ENCODE assay signal across 13 cellular contexts in genomic region chr12:110561471-110562201, GRCh38. TPM values are rescaled to one million over a fixed set of nuclear protein-coding genes. Genes with fewer than 3 reads are reported as not detected.
DNase-seq lines count a peak whose midpoint lies in the region; ATAC-seq and TF ChIP-seq lines count a peak whose summit lies in the region.
"Had no signal": no experiment of that assay in that cellular context is flagged by ENCODE, and none has a peak within 500 bp of the region (broad histone marks: within the 10 kb centered on the region; RNA-seq: fewer than 3 reads in every experiment).

No MANE protein-coding gene starts in this region.

- no peaks in the 10 kb centered on the region for H3K27me3 ChIP-seq in lower lobe of right lung (ENCODE audit: low read depth)
- H3K27me3 ChIP-seq: foreskin keratinocyte had no signal

- intact Hi-C loops in Right ventricle myocardium inferior (cut with DNase I) (no loop called here), cardiac septum (cut with DNase I) (no loop called here), lower lobe of right lung (cut with DNase I) (no loop called here)
- intact Hi-C loops in activated T-helper 2 cell treated with anti-CD3 and anti-CD28 coated beads, Interferon-gamma antibody, Interleukin-2, Interleukin-4, amounts not matched to agents 10 μg/mL and 5 μg/mL and 100 μg/mL, durations not matched to agents 14 hours and 24 hours and 36 hours (cut with micrococcal nuclease), result loop anchor here (1.0 to 2.0 kb wide), 2 partner anchors 17 to 19 kb away; no protein-coding TSS in a partner anchor

- ATAC-seq in Right ventricle myocardium inferior, result peak; percentile 30
- no peak for ATAC-seq in HG03460 (IDR thresholded peaks at IDR 0.05; ENCODE audit: unreplicated experiment)
- ATAC-seq in lower lobe of right lung, result no peak
- ATAC-seq: foreskin keratinocyte had no signal

- DNase-seq in Right ventricle myocardium inferior (ENCODE audit: missing footprints), result no peak
- DNase-seq in cardiac septum (ENCODE audit: low spot score), result no peak
- DNase-seq in activated T-helper 2 cell treated with anti-CD3 and anti-CD28 coated beads, Interferon-gamma antibody, Interleukin-2, Interleukin-4, amounts not matched to agents 10 μg/mL and 5 μg/mL and 100 μg/mL, durations not matched to agents 14 hours and 24 hours and 36 hours (ENCODE audit: low spot score), result no peak
- DNase-seq in immature natural killer cell, result no peak
- DNase-seq in lower lobe of right lung, result no peak
- no peak for DNase-seq in HCEC 1CT
- DNase-seq in progenitor cell of endocrine pancreas (ENCODE audit: low spot score, unreplicated experiment), result no peak
- DNase-seq: C1 segment of cervical spinal cord, foreskin keratinocyte, NCI-H2029, PC-9 had no signal

- TF ChIP-seq CTCF in lower lobe of right lung (IDR thresholded peaks at IDR 0.05) (no peak), progenitor cell of endocrine pancreas (IDR thresholded peaks at IDR 0.05; ENCODE audit: unreplicated experiment) (no peak)

- peak overlapping the region; percentile 42 for H3K4me3 Mint-ChIP-seq in activated T-helper 2 cell treated with anti-CD3 and anti-CD28 coated beads, Interferon-gamma antibody, Interleukin-2, Interleukin-4, amounts not matched to agents 10 μg/mL and 5 μg/mL and 100 μg/mL, durations not matched to agents 14 hours and 24 hours and 36 hours (ENCODE audit: low read depth)
- H3K4me3 Mint-ChIP-seq in immature natural killer cell (peak overlapping the region; percentile 26 to 71 (median 39)), progenitor cell of endocrine pancreas (ENCODE audit: low read depth) (no peak overlapping the region)

- peaks cover 35% of the 10 kb centered on the region for H3K36me3 Mint-ChIP-seq in activated T-helper 2 cell treated with anti-CD3 and anti-CD28 coated beads, Interferon-gamma antibody, Interleukin-2, Interleukin-4, amounts not matched to agents 10 μg/mL and 5 μg/mL and 100 μg/mL, durations not matched to agents 14 hours and 24 hours and 36 hours (ENCODE audit: low read depth)
- no peaks in the 10 kb centered on the region for H3K36me3 Mint-ChIP-seq in immature natural killer cell
- peaks cover 1% of the 10 kb centered on the region for H3K36me3 Mint-ChIP-seq in progenitor cell of endocrine pancreas (ENCODE audit: insufficient read depth)

- no peak overlapping the region for H3K27ac ChIP-seq in lower lobe of right lung
- H3K27ac ChIP-seq: foreskin keratinocyte, PC-9 had no signal

- no peaks in the 10 kb centered on the region for H3K27me3 Mint-ChIP-seq in activated T-helper 2 cell treated with anti-CD3 and anti-CD28 coated beads, Interferon-gamma antibody, Interleukin-2, Interleukin-4, amounts not matched to agents 10 μg/mL and 5 μg/mL and 100 μg/mL, durations not matched to agents 14 hours and 24 hours and 36 hours (ENCODE audit: low read depth)
- peaks cover 3 to 4% (median 4%) of the 10 kb centered on the region in 3 donors for H3K27me3 Mint-ChIP-seq in immature natural killer cell (ENCODE audit: low read depth in 3 of 3)
- H3K27me3 Mint-ChIP-seq in progenitor cell of endocrine pancreas, result no peaks in the 10 kb centered on the region

- H3K4me1 ChIP-seq in lower lobe of right lung, result peaks cover 61% of the 10 kb centered on the region

- peaks cover 45% of the 10 kb centered on the region for H3K4me1 Mint-ChIP-seq in activated T-helper 2 cell treated with anti-CD3 and anti-CD28 coated beads, Interferon-gamma antibody, Interleukin-2, Interleukin-4, amounts not matched to agents 10 μg/mL and 5 μg/mL and 100 μg/mL, durations not matched to agents 14 hours and 24 hours and 36 hours (ENCODE audit: low read depth)
- peaks cover 65 to 82% of the 10 kb centered on the region in 2 donors for H3K4me1 Mint-ChIP-seq in immature natural killer cell
- peaks cover 17% of the 10 kb centered on the region for H3K4me1 Mint-ChIP-seq in progenitor cell of endocrine pancreas (ENCODE audit: low read depth)

- no peak overlapping the region for H3K4me3 ChIP-seq in lower lobe of right lung
- H3K4me3 ChIP-seq: PC-9, smooth muscle cell had no signal

- peak overlapping the region; percentile 79 for H3K27ac Mint-ChIP-seq in activated T-helper 2 cell treated with anti-CD3 and anti-CD28 coated beads, Interferon-gamma antibody, Interleukin-2, Interleukin-4, amounts not matched to agents 10 μg/mL and 5 μg/mL and 100 μg/mL, durations not matched to agents 14 hours and 24 hours and 36 hours
- H3K27ac Mint-ChIP-seq in immature natural killer cell, result peak overlapping the region; percentile 47 to 92 (median 84)
- no peak overlapping the region for H3K27ac Mint-ChIP-seq in progenitor cell of endocrine pancreas

- no peaks in the 10 kb centered on the region for H3K36me3 ChIP-seq in lower lobe of right lung

- peaks cover 11% of the 10 kb centered on the region for H3K9me3 Mint-ChIP-seq in activated T-helper 2 cell treated with anti-CD3 and anti-CD28 coated beads, Interferon-gamma antibody, Interleukin-2, Interleukin-4, amounts not matched to agents 10 μg/mL and 5 μg/mL and 100 μg/mL, durations not matched to agents 14 hours and 24 hours and 36 hours
- H3K9me3 Mint-ChIP-seq in immature natural killer cell (no peaks in the 10 kb centered on the region), progenitor cell of endocrine pancreas (ENCODE audit: low read depth) (no peaks in the 10 kb centered on the region)

- H3K9me3 ChIP-seq in lower lobe of right lung, result no peaks in the 10 kb centered on the region

RNA-seq across cellular contexts. Expression of gene PPTC7, which starts 21.5 kb away (rescaled TPM):
- total RNA-seq in Right ventricle myocardium inferior (99.2 TPM), cardiac septum (55.0 TPM), lower lobe of right lung (23.6 TPM), progenitor cell of endocrine pancreas (13.7 and 15.1 TPM in 2 replicates)
- 41.7 and 42.4 TPM in 2 replicates for total RNA-seq in activated T-helper 2 cell treated with anti-CD3 and anti-CD28 coated beads, Interferon-gamma antibody, Interleukin-2, Interleukin-4, amounts not matched to agents 10 μg/mL and 5 μg/mL and 100 μg/mL, durations not matched to agents 14 hours and 24 hours and 36 hours
- polyA plus RNA-seq in immature natural killer cell, result 10 to 100 TPM in 1 of 3 donors, 1 to 10 TPM in 2; 7.8 to 11.5 (median 9.3) TPM

RNA-seq across cellular contexts. Expression of gene TCTN1, which starts 52.3 kb away (rescaled TPM):
- 26.9 TPM for total RNA-seq in Right ventricle myocardium inferior
- total RNA-seq in cardiac septum, result 20.7 TPM
- total RNA-seq in activated T-helper 2 cell treated with anti-CD3 and anti-CD28 coated beads, Interferon-gamma antibody, Interleukin-2, Interleukin-4, amounts not matched to agents 10 μg/mL and 5 μg/mL and 100 μg/mL, durations not matched to agents 14 hours and 24 hours and 36 hours, result 5.1 and 6.6 TPM in 2 replicates
- polyA plus RNA-seq in immature natural killer cell, result 10 to 100 TPM in 2 of 3 donors, 1 to 10 TPM in 1; 5.2 to 11.1 (median 10.0) TPM
- 40.1 TPM for total RNA-seq in lower lobe of right lung
- total RNA-seq in progenitor cell of endocrine pancreas, result 72.6 and 84.0 TPM in 2 replicates

RNA-seq across cellular contexts. Expression of gene RAD9B, which starts 59.5 kb away (rescaled TPM):
- total RNA-seq in Right ventricle myocardium inferior, result 1.1 TPM
- 0.65 TPM for total RNA-seq in cardiac septum
- total RNA-seq in activated T-helper 2 cell treated with anti-CD3 and anti-CD28 coated beads, Interferon-gamma antibody, Interleukin-2, Interleukin-4, amounts not matched to agents 10 μg/mL and 5 μg/mL and 100 μg/mL, durations not matched to agents 14 hours and 24 hours and 36 hours, result 0.28 and 0.41 TPM in 2 replicates
- polyA plus RNA-seq in immature natural killer cell, result 1 to 10 TPM in 1 of 3 donors, under 1 TPM in 1, not detected in 1; 0.93 to 1.0 TPM
- total RNA-seq in lower lobe of right lung, result 1.1 TPM
- total RNA-seq in progenitor cell of endocrine pancreas, result 0.24 and 0.33 TPM in 2 replicates
- total RNA-seq: smooth muscle cell had no signal

RNA-seq across cellular contexts. Expression of gene VPS29, which starts 59.7 kb away (rescaled TPM):
- total RNA-seq in Right ventricle myocardium inferior, result 106 TPM
- 76.3 TPM for total RNA-seq in cardiac septum
- total RNA-seq in activated T-helper 2 cell treated with anti-CD3 and anti-CD28 coated beads, Interferon-gamma antibody, Interleukin-2, Interleukin-4, amounts not matched to agents 10 μg/mL and 5 μg/mL and 100 μg/mL, durations not matched to agents 14 hours and 24 hours and 36 hours, result 103 and 107 TPM in 2 replicates
- polyA plus RNA-seq in immature natural killer cell, result 100 to 1,000 TPM; 153 to 230 (median 206) TPM
- total RNA-seq in lower lobe of right lung, result 102 TPM
- 101 and 102 TPM in 2 replicates for total RNA-seq in progenitor cell of endocrine pancreas
